8 cellular contexts compared by ENCODE assay signal in the genomic region with DNA sequence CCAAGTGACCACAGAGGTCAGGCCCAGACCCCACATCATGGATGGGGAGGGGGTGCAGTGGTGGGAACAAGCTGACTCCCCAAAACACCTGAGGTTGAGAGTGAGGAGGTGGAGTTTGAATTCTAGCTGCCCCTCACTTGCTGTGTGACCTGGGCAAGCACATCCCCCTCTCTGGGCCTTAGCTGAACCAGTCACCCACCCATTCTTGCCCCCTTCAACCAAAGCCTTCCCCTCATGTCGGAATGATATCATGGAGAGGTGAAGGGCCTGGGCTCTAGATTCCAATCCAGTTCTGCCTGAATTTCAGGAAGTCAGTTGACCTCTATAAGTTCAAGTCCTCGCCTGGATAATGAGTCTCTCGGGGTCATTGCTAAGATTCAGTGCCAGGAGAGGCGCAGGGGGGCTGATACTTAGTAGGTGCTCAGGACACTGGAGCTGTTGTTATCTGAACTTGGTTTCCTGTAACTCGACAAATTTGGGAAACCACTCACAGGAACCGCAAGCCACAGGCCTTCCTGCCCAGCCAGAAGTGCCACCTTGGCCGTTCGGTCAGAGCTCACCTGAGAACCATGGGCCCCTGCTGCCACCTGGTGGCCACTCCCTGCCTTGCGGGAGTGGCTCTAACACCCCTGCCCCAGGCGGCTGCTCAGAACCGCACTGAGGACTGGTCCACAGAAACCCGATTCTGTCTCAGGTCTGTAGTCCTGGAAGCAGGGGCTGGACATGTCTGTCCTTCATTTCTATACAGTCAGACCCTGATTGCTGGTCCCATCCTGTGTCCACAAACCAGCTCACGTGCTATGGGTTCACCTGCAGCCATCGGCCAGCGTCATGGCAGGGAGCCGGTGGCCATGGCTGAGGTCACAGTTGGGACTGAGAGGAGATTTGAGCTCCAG. TPM values are rescaled to one million over a fixed set of nuclear protein-coding genes. Genes with fewer than 3 reads are reported as not detected.
DNase-seq lines count a peak whose midpoint lies in the region; ATAC-seq and TF ChIP-seq lines count a peak whose summit lies in the region.

No MANE protein-coding gene starts in this region.

- H3K27ac ChIP-seq in Peyer's patch (peak overlapping the region in 3 of 4 donors; percentile 27 to 93 (median 27)), subcutaneous abdominal adipose tissue (ENCODE audit: low read depth, low read length) (peak overlapping the region; percentile 61)

- TF ChIP-seq POLR2A in Peyer's patch (IDR thresholded peaks at IDR 0.05) = peak in 1 of 2 donors; percentile 19

- H3K36me3 ChIP-seq in Peyer's patch (peaks cover 0 to 22% (median 0%) of the 10 kb centered on the region in 3 donors), subcutaneous abdominal adipose tissue (ENCODE audit: control insufficient read depth in 5 of 5, insufficient read depth in 5 of 5, low read length in 5 of 5) (peaks cover 0 to 50% (median 35%) of the 10 kb centered on the region in 5 donors)

- H3K9ac ChIP-seq in subcutaneous abdominal adipose tissue (ENCODE audit: low read length in 5 of 5) = peak overlapping the region in 2 of 5 donors; percentile 1 to 41

- peak; percentile 95 to 98 (median 96) for TF ChIP-seq CTCF in Peyer's patch (IDR thresholded peaks at IDR 0.05)
- TF ChIP-seq CTCF in neural crest cell (conservative IDR thresholded peaks at IDR 0.05) = peak; percentile 97

- H3K9me3 Mint-ChIP-seq in activated T-cell treated with anti-CD3 and anti-CD28 coated beads, Interleukin-2, amount 50 U/mL, for 72 hours = no peaks in the 10 kb centered on the region
- no peaks in the 10 kb centered on the region for H3K9me3 Mint-ChIP-seq in neural crest cell

- no peaks in the 10 kb centered on the region for H3K27me3 ChIP-seq in Peyer's patch
- H3K27me3 ChIP-seq in subcutaneous abdominal adipose tissue (ENCODE audit: control insufficient read depth in 5 of 5, insufficient read depth in 4 of 5, low read length in 5 of 5) = no peaks in the 10 kb centered on the region

- H3K9me3 ChIP-seq in Peyer's patch (no peaks in the 10 kb centered on the region), subcutaneous abdominal adipose tissue (ENCODE audit: control insufficient read depth in 5 of 5, low read length in 5 of 5) (no peaks in the 10 kb centered on the region)

- H3K4me1 ChIP-seq in Peyer's patch (peaks cover 11 to 92% (median 26%) of the 10 kb centered on the region in 4 donors), subcutaneous abdominal adipose tissue (ENCODE audit: control insufficient read depth in 5 of 5, insufficient read depth in 5 of 5, low read length in 5 of 5) (peaks cover 20 to 66% (median 53%) of the 10 kb centered on the region in 5 donors)

- peak; percentile 65 for ATAC-seq in HG03108 (IDR thresholded peaks at IDR 0.05; ENCODE audit: unreplicated experiment)
- ATAC-seq in activated T-cell treated with anti-CD3 and anti-CD28 coated beads, Interleukin-2, amount 50 U/mL, for 72 hours (replicated peaks in 1 of 2) = peak; percentile 92 to 94

- peak overlapping the region in 1 of 4 donors; percentile 16 for H3K4me3 ChIP-seq in Peyer's patch
- H3K4me3 ChIP-seq in subcutaneous abdominal adipose tissue (ENCODE audit: low read depth in 1 of 5, low read length in 5 of 5) = no peak overlapping the region

- H3K4me1 Mint-ChIP-seq in activated T-cell treated with anti-CD3 and anti-CD28 coated beads, Interleukin-2, amount 50 U/mL, for 72 hours (ENCODE audit: low read depth) = peaks cover 27% of the 10 kb centered on the region
- H3K4me1 Mint-ChIP-seq in neural crest cell = peaks cover 23% of the 10 kb centered on the region

- peaks cover 6% of the 10 kb centered on the region for H3K27me3 Mint-ChIP-seq in activated T-cell treated with anti-CD3 and anti-CD28 coated beads, Interleukin-2, amount 50 U/mL, for 72 hours (ENCODE audit: low read depth)
- H3K27me3 Mint-ChIP-seq in neural crest cell (ENCODE audit: low read depth) = peaks cover 7% of the 10 kb centered on the region

- peak; percentile 71 for DNase-seq in DMS53 (lab: John Stamatoyannopoulos, UW)
- no peak for DNase-seq in DMS53 treated with DMSO at 0.1 percent for 48 hours (lab: John Stamatoyannopoulos, UW; ENCODE audit: unreplicated experiment)
- peak; percentile 94 to 97 (median 94) for DNase-seq in Peyer's patch
- peak; percentile 93 to 97 for DNase-seq in activated T-cell treated with anti-CD3 and anti-CD28 coated beads, Interleukin-2, amount 50 U/mL, for 72 hours
- DNase-seq in fibroblast of gingiva (ENCODE audit: low read depth) = peak; percentile 40
- peak; percentile 76 for DNase-seq in neural crest cell (ENCODE audit: low read depth, low spot score)

- H3K36me3 Mint-ChIP-seq in activated T-cell treated with anti-CD3 and anti-CD28 coated beads, Interleukin-2, amount 50 U/mL, for 72 hours (ENCODE audit: insufficient read depth in 2 of 2) = peaks cover 0 to under 1% of the 10 kb centered on the region in 2 donors
- H3K36me3 Mint-ChIP-seq in neural crest cell (ENCODE audit: low read depth) = no peaks in the 10 kb centered on the region

- H3K4me3 Mint-ChIP-seq in activated T-cell treated with anti-CD3 and anti-CD28 coated beads, Interleukin-2, amount 50 U/mL, for 72 hours = peak overlapping the region; percentile 70 to 78
- peak overlapping the region; percentile 51 for H3K4me3 Mint-ChIP-seq in neural crest cell

- peak overlapping the region; percentile 73 for H3K27ac Mint-ChIP-seq in activated T-cell treated with anti-CD3 and anti-CD28 coated beads, Interleukin-2, amount 50 U/mL, for 72 hours
- H3K27ac Mint-ChIP-seq in neural crest cell (ENCODE audit: unreplicated experiment) = no peak overlapping the region

RNA-seq across cellular contexts. Expression of gene CDC42EP1, which starts 6.9 kb away (rescaled TPM):
- total RNA-seq in Peyer's patch (10 to 100 TPM; 22.3 to 41.0 (median 34.7) TPM), neural crest cell (22.6 and 26.1 TPM in 2 replicates)
- 1 to 10 TPM; 4.0 to 4.6 TPM for total RNA-seq in activated T-cell treated with anti-CD3 and anti-CD28 coated beads, Interleukin-2, amount 50 U/mL, for 72 hours

RNA-seq across cellular contexts. Expression of gene LGALS2, which starts 12.7 kb away (rescaled TPM):
- total RNA-seq in Peyer's patch (100 to 1,000 TPM in 2 of 4 donors, 10 to 100 TPM in 2; 19.8 to 190 (median 92.7) TPM), neural crest cell (not detected in 2 replicates)
- not detected for total RNA-seq in activated T-cell treated with anti-CD3 and anti-CD28 coated beads, Interleukin-2, amount 50 U/mL, for 72 hours

RNA-seq across cellular contexts. Expression of gene GGA1, which starts 41.5 kb away (rescaled TPM):
- total RNA-seq in Peyer's patch (100 to 1,000 TPM in 3 of 4 donors, 10 to 100 TPM in 1; 67.1 to 189 (median 117) TPM), neural crest cell (85.1 and 88.6 TPM in 2 replicates)
- 10 to 100 TPM; 81.5 to 96.2 TPM for total RNA-seq in activated T-cell treated with anti-CD3 and anti-CD28 coated beads, Interleukin-2, amount 50 U/mL, for 72 hours

RNA-seq across cellular contexts. Expression of gene CARD10, which starts 47.9 kb away (rescaled TPM):
- total RNA-seq in Peyer's patch (100 to 1,000 TPM in 3 of 4 donors, 10 to 100 TPM in 1; 74.3 to 142 (median 123) TPM), neural crest cell (7.0 and 7.3 TPM in 2 replicates)
- under 1 TPM in 1 of 2 donors, not detected in 1; 0.25 TPM for total RNA-seq in activated T-cell treated with anti-CD3 and anti-CD28 coated beads, Interleukin-2, amount 50 U/mL, for 72 hours

Comparison
In these comparisons a context has a peak if more than half of its experiments do, and no peak if none do; other contexts are left out.
1. RNA of gene LGALS2, which starts 12.7 kb away (total RNA-seq): 19.8 to 190 TPM in Peyer's patch; not detected in activated T-cell treated with anti-CD3 and anti-CD28 coated beads, Interleukin-2, amount 50 U/mL, for 72 hours and not detected in neural crest cell; every median in the first group is over 10 times any median in the second.